Comparison of ENCODE assay signal across 14 cellular contexts in genomic region chr4:64305565-64306254, GRCh38.
"Had no signal": no experiment of that assay in that cellular context is flagged by ENCODE, and none has a peak within 500 bp of the region (broad histone marks: within the 10 kb centered on the region; RNA-seq: fewer than 3 reads in every experiment).

No MANE protein-coding gene starts in this region.

- ATAC-seq: activated CD8-positive, alpha-beta T cell treated with anti-CD3 and anti-CD28 coated beads, Interleukin-2, amount 10 ng/mL, durations not matched to agents 7 days and 5 days; left colon; naive thymus-derived CD4-positive, alpha-beta T cell; pancreas; upper lobe of right lung had no signal

- H3K36me3 ChIP-seq: pancreas, sigmoid colon, spleen, upper lobe of right lung had no signal

- H3K27me3 ChIP-seq: esophagus muscularis mucosa, pancreas, sigmoid colon, spleen, upper lobe of right lung had no signal

- H3K9me3 ChIP-seq: pancreas, sigmoid colon had no signal

- H3K27ac ChIP-seq: coronary artery, esophagus muscularis mucosa, pancreas, sigmoid colon, spleen, upper lobe of right lung had no signal

- H3K4me1 ChIP-seq: esophagus muscularis mucosa, pancreas, sigmoid colon, spleen, upper lobe of right lung had no signal

- H3K4me3 ChIP-seq: coronary artery, esophagus muscularis mucosa, pancreas, sigmoid colon, spleen, upper lobe of right lung had no signal

- FAIRE-seq: pancreas had no signal

- DNase-seq: activated CD4-positive, alpha-beta T cell treated with anti-CD3 and anti-CD28 coated beads, Interleukin-2, amount 10 ng/mL, durations not matched to agents 24 days and 14 days; activated CD4-positive, CD25-positive, alpha-beta regulatory T cell; activated CD8-positive, alpha-beta T cell treated with anti-CD3 and anti-CD28 coated beads, Interleukin-2, amount 10 ng/mL, durations not matched to agents 7 days and 5 days; activated gamma-delta T cell treated with Interleukin-2 at 50 U/mL for 16 hours; amniotic stem cell; glutamatergic neuron; left colon; pancreas; sigmoid colon; spleen; upper lobe of right lung had no signal
